8 cellular contexts compared by ENCODE assay signal in genomic region chr21:37074195-37074510, GRCh38. TPM values are rescaled to one million over a fixed set of nuclear protein-coding genes. Genes with fewer than 3 reads are reported as not detected.
DNase-seq lines count a peak whose midpoint lies in the region; ATAC-seq and TF ChIP-seq lines count a peak whose summit lies in the region.

No MANE protein-coding gene starts in this region.

- H3F3A ChIP-seq in Loucy (ENCODE audit: low read depth), result peaks cover 11% of the 10 kb centered on the region; the same call in 1 of the 2 replicates

- ATAC-seq in lower lobe of right lung (peak in 1 of 2 donors; percentile 1), aorta (ENCODE audit: low FRiP score) (peak; percentile 2), HG02623 (IDR thresholded peaks at IDR 0.05; ENCODE audit: unreplicated experiment) (no peak), GM21786 (IDR thresholded peaks at IDR 0.05; ENCODE audit: unreplicated experiment) (no peak)

- H3K9me3 ChIP-seq in Loucy (ENCODE audit: insufficient read depth, low read depth, low read length) (no peaks in the 10 kb centered on the region), lower lobe of right lung (no peaks in the 10 kb centered on the region), aorta (ENCODE audit: control insufficient read depth, low read length) (no peaks in the 10 kb centered on the region)

- peak overlapping the region; percentile 99 to 100 (median 99) for H3K27ac Mint-ChIP-seq in brain

- WGBS in aorta, 2 donors, result 1 to 2% methylated on average over 14 of the region's 14 CpGs

- H4K20me1 ChIP-seq in Loucy (ENCODE audit: insufficient read depth, low read length, poor library complexity, severe bottlenecking), result peaks cover 49% of the 10 kb centered on the region

- DNase-seq in ELF-1 (ENCODE audit: low read depth, low spot score) (peak; percentile 39), lower lobe of right lung (no peak), aorta (no peak), OCI-M1 (lab: John Stamatoyannopoulos, UW) (no peak)

- H3K4me3 ChIP-seq in Loucy (ENCODE audit: low read length, poor library complexity, severe bottlenecking) (peak overlapping the region; percentile 88), lower lobe of right lung (peak overlapping the region; percentile 93), aorta (ENCODE audit: low read length in 2 of 2) (peak overlapping the region; percentile 55 to 74)

- H3K27ac ChIP-seq in lower lobe of right lung, result peak overlapping the region; percentile 99
- H3K27ac ChIP-seq in aorta (ENCODE audit: low read depth in 1 of 2, low read length in 2 of 2), result no peak overlapping the region

- peaks cover 12% of the 10 kb centered on the region for H3K27me3 Mint-ChIP-seq in brain

- peaks cover 49% of the 10 kb centered on the region for H3K36me3 Mint-ChIP-seq in brain

- peaks cover 13 to 28% (median 22%) of the 10 kb centered on the region in 5 experiments for H3K9me3 Mint-ChIP-seq in brain

- peaks cover 65% of the 10 kb centered on the region for H3K4me1 Mint-ChIP-seq in brain

- H3K27me3 ChIP-seq in Loucy (ENCODE audit: insufficient read depth, low read length, poor library complexity, severe bottlenecking) (no peaks in the 10 kb centered on the region), lower lobe of right lung (ENCODE audit: low read depth) (no peaks in the 10 kb centered on the region), aorta (ENCODE audit: control insufficient read depth in 1 of 2, insufficient read depth in 2 of 2, low read length in 1 of 2) (no peaks in the 10 kb centered on the region)

- peaks cover 76% of the 10 kb centered on the region for H3K4me1 ChIP-seq in Loucy (ENCODE audit: insufficient read depth, low read length, poor library complexity, severe bottlenecking)
- H3K4me1 ChIP-seq in lower lobe of right lung, result peaks cover 16% of the 10 kb centered on the region
- no peaks in the 10 kb centered on the region for H3K4me1 ChIP-seq in aorta (ENCODE audit: control insufficient read depth in 1 of 2, insufficient read depth in 2 of 2, low read length in 2 of 2)

- H3K4me2 ChIP-seq in Loucy (ENCODE audit: low read depth, low read length, poor library complexity, severe bottlenecking), result peak overlapping the region; percentile 97

- TF ChIP-seq CTCF in Loucy (conservative IDR thresholded peaks at IDR 0.05; ENCODE audit: low read length), result no peak
- no peak for TF ChIP-seq CTCF in brain (conservative IDR thresholded peaks at IDR 0.05)
- TF ChIP-seq CTCF in lower lobe of right lung (IDR thresholded peaks at IDR 0.05), result no peak

- H3K36me3 ChIP-seq in Loucy (ENCODE audit: insufficient read depth, low read length) (no peaks in the 10 kb centered on the region), lower lobe of right lung (peaks cover 5% of the 10 kb centered on the region), aorta (ENCODE audit: control insufficient read depth in 1 of 2, insufficient read depth in 2 of 2, low read length in 1 of 2) (peaks cover 0 to 2% of the 10 kb centered on the region in 2 donors)

- H3K79me2 ChIP-seq in Loucy (ENCODE audit: insufficient read depth, low read length), result peaks cover 87% of the 10 kb centered on the region

- intact Hi-C loops in lower lobe of right lung (cut with DNase I), result no loop called here
- intact Hi-C loops in aorta (cut with DNase I), result loop anchor here (5.0 to 10.0 kb wide), 3 partner anchors 89 to 293 kb away; partner anchors contain the start of gene DYRK1A (in 1 of the 2)

- peak overlapping the region; percentile 88; the same call in 1 of the 2 replicates for H2AFZ ChIP-seq in Loucy (ENCODE audit: low read length)

- peak overlapping the region; percentile 96 to 99 (median 98) for H3K4me3 Mint-ChIP-seq in brain

- H3K9me2 ChIP-seq in Loucy (replicated peaks; ENCODE audit: low read depth, low read length), result no peaks in the 10 kb centered on the region

- H3K9ac ChIP-seq in Loucy (ENCODE audit: low read depth, low read length, poor library complexity, severe bottlenecking), result peak overlapping the region; percentile 90

RNA-seq across cellular contexts. Expression of gene TTC3, which starts 1.1 kb away (rescaled TPM):
- polyA plus RNA-seq in brain (ENCODE audit: insufficient read depth, low read depth, low replicate concordance) (66.3 TPM), aorta (10 to 100 TPM; 30.1 to 40.3 TPM)
- total RNA-seq in lower lobe of right lung (93.0 TPM), aorta (100 to 1,000 TPM; 105 to 118 TPM)

RNA-seq across cellular contexts. Expression of gene PIGP, which starts 1.3 kb away (rescaled TPM):
- polyA plus RNA-seq in brain (ENCODE audit: insufficient read depth, low read depth, low replicate concordance) (63.1 TPM), aorta (10 to 100 TPM; 22.9 to 47.2 TPM)
- total RNA-seq in lower lobe of right lung (28.7 TPM), aorta (10 to 100 TPM; 15.8 to 18.1 TPM)
